ENCODE assay signal across 15 cellular contexts in the genomic region with DNA sequence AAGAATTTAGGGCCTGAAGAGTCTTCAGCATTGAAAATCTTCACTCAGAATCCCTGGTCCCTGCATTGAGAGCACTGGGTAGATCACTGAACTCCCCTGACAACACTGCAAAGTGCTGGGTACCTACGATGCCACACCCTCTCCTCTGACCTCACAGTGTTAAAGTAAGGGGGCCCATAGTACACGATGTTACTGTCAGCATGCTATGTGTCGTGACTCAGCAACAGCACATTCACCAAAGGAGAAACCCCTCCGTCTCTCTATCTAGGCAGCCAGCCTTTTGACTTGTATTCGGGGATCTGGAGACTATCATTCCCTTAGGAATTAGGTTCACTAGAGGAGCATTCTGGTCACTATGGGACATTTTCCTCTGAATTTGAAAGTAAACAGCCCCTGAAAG.
"Had no signal": no experiment of that assay in that cellular context is flagged by ENCODE, and none has a peak within 500 bp of the region (broad histone marks: within the 10 kb centered on the region; RNA-seq: fewer than 3 reads in every experiment).

No MANE protein-coding gene starts in this region.

- H3K27ac Mint-ChIP-seq: activated naive CD4-positive, alpha-beta T cell treated with anti-CD3 and anti-CD28 coated beads, Interleukin-2, amount 50 U/mL, for 24 hours; activated T-helper 2 cell treated with anti-CD3 and anti-CD28 coated beads, Interferon-gamma antibody, Interleukin-2, Interleukin-4, amounts not matched to agents 10 μg/mL and 5 μg/mL and 100 μg/mL, durations not matched to agents 14 hours and 24 hours and 36 hours; naive thymus-derived CD4-positive, alpha-beta T cell had no signal

- H3K27me3 Mint-ChIP-seq: activated naive CD4-positive, alpha-beta T cell treated with anti-CD3 and anti-CD28 coated beads, Interleukin-2, amount 50 U/mL, for 24 hours; naive thymus-derived CD4-positive, alpha-beta T cell had no signal

- DNase-seq: activated CD4-positive, alpha-beta T cell treated with anti-CD3 and anti-CD28 coated beads for 1 hour; activated CD4-positive, alpha-beta T cell treated with anti-CD3 and anti-CD28 coated beads, Interleukin-2, amount 50 U/mL, for 48 hours; lower lobe of right lung; spleen; stimulated activated CD4-positive, alpha-beta T cell treated with anti-CD3 and anti-CD28 coated beads, Interleukin-1b, Interleukin-23, amount 100 ng/mL, for 48 hours; stimulated activated naive CD4-positive, alpha-beta T cell; substantia nigra; T-helper 2 cell; transverse colon had no signal

- H3K27me3 ChIP-seq: spleen, transverse colon had no signal

- H3K9me3 ChIP-seq: lower lobe of right lung, spleen, transverse colon had no signal

- FAIRE-seq: colon, endothelial cell of umbilical vein, frontal cortex had no signal

- H3K4me1 ChIP-seq: lower lobe of right lung had no signal

- H3K9me3 Mint-ChIP-seq: activated naive CD4-positive, alpha-beta T cell treated with anti-CD3 and anti-CD28 coated beads, Interleukin-2, amount 50 U/mL, for 24 hours; activated T-helper 2 cell treated with anti-CD3 and anti-CD28 coated beads, Interferon-gamma antibody, Interleukin-2, Interleukin-4, amounts not matched to agents 10 μg/mL and 5 μg/mL and 100 μg/mL, durations not matched to agents 14 hours and 24 hours and 36 hours; naive thymus-derived CD4-positive, alpha-beta T cell had no signal

- H3K4me1 Mint-ChIP-seq: activated naive CD4-positive, alpha-beta T cell treated with anti-CD3 and anti-CD28 coated beads, Interleukin-2, amount 50 U/mL, for 24 hours had no signal

- H3K4me3 ChIP-seq: lower lobe of right lung, spleen, transverse colon had no signal

- H3K4me3 Mint-ChIP-seq: activated naive CD4-positive, alpha-beta T cell treated with anti-CD3 and anti-CD28 coated beads, Interleukin-2, amount 50 U/mL, for 24 hours; naive thymus-derived CD4-positive, alpha-beta T cell had no signal

- H3K36me3 ChIP-seq: transverse colon had no signal

- H3K27ac ChIP-seq: lower lobe of right lung, spleen, transverse colon had no signal
